Comparison of ENCODE assay signal across 22 cellular contexts in the genomic region with DNA sequence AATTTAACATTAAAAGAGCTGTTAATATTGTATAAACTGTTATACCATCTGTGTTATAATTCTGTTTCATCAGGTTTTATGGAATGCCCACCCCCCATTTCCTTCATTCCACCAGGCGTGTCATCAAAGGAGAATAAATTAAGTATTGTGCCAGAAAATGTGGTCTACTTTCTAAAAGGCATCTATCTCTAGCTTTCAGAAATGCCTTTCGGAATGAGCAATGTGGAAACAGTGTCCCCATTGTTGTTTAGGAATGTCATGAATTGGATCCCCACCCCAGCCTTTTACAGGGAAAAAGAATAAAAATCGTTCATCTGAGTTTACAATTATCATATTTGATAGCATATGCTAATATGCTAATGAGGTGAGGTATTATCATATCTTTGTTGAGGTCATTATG. TPM values are rescaled to one million over a fixed set of nuclear protein-coding genes. Genes with fewer than 3 reads are reported as not detected.
DNase-seq lines count a peak whose midpoint lies in the region; ATAC-seq, FAIRE-seq and TF ChIP-seq lines count a peak whose summit lies in the region.
"Had no signal": no experiment of that assay in that cellular context is flagged by ENCODE, and none has a peak within 500 bp of the region (broad histone marks: within the 10 kb centered on the region; RNA-seq: fewer than 3 reads in every experiment).

No MANE protein-coding gene starts in this region.

- CTCF ChIA-PET in A549 (lab: Yijun Ruan, JAX) (interaction anchor here (0.9 to 1.0 kb wide), 2 partner anchors 10 to 24 kb away, joined by 3 read pairs; no protein-coding TSS in a partner anchor), H1 (lab: Charles Lee; ENCODE audit: partially characterized antibody) (interaction anchor here (1.0 to 1.7 kb wide), 4 partner anchors 9 to 154 kb away, joined by 3 to 4 read pairs (median 3); no protein-coding TSS in a partner anchor)

- no peaks in the 10 kb centered on the region for H3K23me2 ChIP-seq in H1 (ENCODE audit: low read depth, low read length)

- no peaks in the 10 kb centered on the region for H4K20me1 ChIP-seq in H1 (replicated peaks in 1 of 2; ENCODE audit: control insufficient read depth in 1 of 2, insufficient read depth in 2 of 2, low read length in 2 of 2)

- TF ChIP-seq POLR2A in A549 (IDR thresholded peaks at IDR 0.05; ENCODE audit: low read length) = no peak
- TF ChIP-seq POLR2A in H1 (IDR thresholded peaks at IDR 0.05; ENCODE audit: control extremely low read depth in 1 of 2, low read depth in 2 of 2, low read length in 2 of 2) = no peak

- H3K36me3 ChIP-seq in HUES6 (ENCODE audit: control insufficient read depth, insufficient read depth, low read length) (no peaks in the 10 kb centered on the region), H1 (ENCODE audit: control insufficient read depth in 2 of 4, insufficient read depth in 4 of 4, low read length in 3 of 4) (no peaks in the 10 kb centered on the region)

- DNase-seq in A549 (ENCODE audit: low read depth in 1 of 2, low spot score in 1 of 2) = no peak
- no peak for DNase-seq in H1 (ENCODE audit: low read depth in 1 of 2, low spot score in 2 of 2)
- DNase-seq in nephron progenitor cell = no peak
- no peak for DNase-seq in GDM1 (lab: John Stamatoyannopoulos, UW)
- DNase-seq in T-helper 17 cell = no peak
- DNase-seq: 8988T; CD4-positive, alpha-beta memory T cell; DMS79 treated with DMSO at 0.1 percent for 48 hours; GF-D8; KG1; NCI-H146; NCI-H2081; NCI-H774 had no signal

- H3K4me1 Mint-ChIP-seq in nephron progenitor cell (peaks cover 55% of the 10 kb centered on the region), T-helper 17 cell (peaks cover 4% of the 10 kb centered on the region)

- TF ChIP-seq RAD21 in A549 (conservative IDR thresholded peaks at IDR 0.05 in 1 of 2, IDR thresholded peaks at IDR 0.05 in 1 of 2) (no peak), H1 (IDR thresholded peaks at IDR 0.05 in 1 of 2, conservative IDR thresholded peaks at IDR 0.05 in 1 of 2; ENCODE audit: low read depth in 2 of 2, low read length in 2 of 2) (no peak)

- peaks cover 8% of the 10 kb centered on the region for H3K27me3 Mint-ChIP-seq in nephron progenitor cell (ENCODE audit: low read depth, poor library complexity)
- H3K27me3 Mint-ChIP-seq in T-helper 17 cell = peaks cover 8% of the 10 kb centered on the region

- H4K91ac ChIP-seq in H1 (replicated peaks; ENCODE audit: insufficient read length, low read length) = no peak overlapping the region

- H2BK20ac ChIP-seq in H1 (ENCODE audit: low read length) = no peak overlapping the region

- no peak overlapping the region for H3K14ac ChIP-seq in H1 (ENCODE audit: insufficient read length)

- no peak for TF ChIP-seq CTCF in A549 (IDR thresholded peaks at IDR 0.05)
- no peak for TF ChIP-seq CTCF in H1 (IDR thresholded peaks at IDR 0.05; ENCODE audit: control extremely low read depth in 1 of 3, insufficient read depth in 1 of 3, low read depth in 1 of 3, low read length in 3 of 3)
- TF ChIP-seq CTCF in nephron progenitor cell (IDR thresholded peaks at IDR 0.05) = no peak

- ATAC-seq in A549 = no peak
- no peak for ATAC-seq in HG03469 (IDR thresholded peaks at IDR 0.05; ENCODE audit: unreplicated experiment)
- no peak for ATAC-seq in GM18861 (IDR thresholded peaks at IDR 0.05; ENCODE audit: unreplicated experiment)
- ATAC-seq in T-helper 17 cell = no peak
- ATAC-seq: Right ventricle myocardium inferior had no signal

- H3K4me3 Mint-ChIP-seq in nephron progenitor cell (no peak overlapping the region), T-helper 17 cell (no peak overlapping the region)
- H3K4me3 Mint-ChIP-seq: CD4-positive, alpha-beta memory T cell had no signal

- no peak for TF ChIP-seq EP300 in A549 (IDR thresholded peaks at IDR 0.05)
- no peak for TF ChIP-seq EP300 in H1 (IDR thresholded peaks at IDR 0.05; ENCODE audit: borderline replicate concordance in 1 of 2, low read depth in 2 of 2, low read length in 2 of 2)

- peaks cover 5% of the 10 kb centered on the region for H3K9me3 Mint-ChIP-seq in nephron progenitor cell

- H3K4me1 ChIP-seq in A549 = no peaks in the 10 kb centered on the region
- peaks cover 70% of the 10 kb centered on the region for H3K4me1 ChIP-seq in HUES6 (ENCODE audit: control insufficient read depth, insufficient read depth, low read length)
- H3K4me1 ChIP-seq in H1 (replicated peaks in 1 of 4; ENCODE audit: control insufficient read depth in 3 of 4, insufficient read depth in 4 of 4, low read length in 3 of 4) = peaks cover 0 to 24% (median 16%) of the 10 kb centered on the region in 4 experiments; a peak in 4 of 7 replicates

- WGBS in A549 (ENCODE audit: missing lambda C conversion rate) = 34% methylated on average over 3 of the region's 3 CpGs
- 39% methylated on average over 3 of the region's 3 CpGs; no CpG with 5 or more reads in 1 of the 2 experiments for WGBS in H1 (ENCODE audit: extremely low coverage in 1 of 2, insufficient coverage in 1 of 2, insufficient read length in 1 of 2, insufficient replicate concordance in 2 of 2, low coverage in 1 of 2, low lambda C conversion rate in 2 of 2, missing lambda C conversion rate in 1 of 2), 2 experiments

- no peak overlapping the region for H3K4me3 ChIP-seq in A549
- H3K4me3 ChIP-seq in HUES6 (ENCODE audit: low read depth, low read length) = peak overlapping the region; percentile 37
- H3K4me3 ChIP-seq in H1 (ENCODE audit: extremely low read depth in 1 of 4, insufficient read depth in 2 of 4, low read depth in 3 of 4, low read length in 4 of 4) = peak overlapping the region in 1 of 4 experiments; percentile 39; a peak in 1 of 8 replicates
- H3K4me3 ChIP-seq: SK-N-MC had no signal

- no peak overlapping the region for H3K23ac ChIP-seq in H1 (ENCODE audit: insufficient read length)

- no peak overlapping the region for H2AK5ac ChIP-seq in H1 (ENCODE audit: low read depth, low read length)

- H3K79me2 ChIP-seq in H1 (ENCODE audit: control insufficient read depth in 1 of 2, insufficient read depth in 2 of 2, low read length in 2 of 2) = no peaks in the 10 kb centered on the region

- no peak overlapping the region for H3K56ac ChIP-seq in H1 (replicated peaks; ENCODE audit: insufficient read length, low read depth, low read length)

- H3K79me1 ChIP-seq in H1 (ENCODE audit: low read depth, low read length) = no peaks in the 10 kb centered on the region

- H2BK120ac ChIP-seq in H1 (replicated peaks; ENCODE audit: low read depth, low read length) = no peak overlapping the region

- H3K36me3 Mint-ChIP-seq in nephron progenitor cell (ENCODE audit: low read depth) (no peaks in the 10 kb centered on the region), T-helper 17 cell (ENCODE audit: low read depth) (no peaks in the 10 kb centered on the region)
- H3K36me3 Mint-ChIP-seq: CD4-positive, alpha-beta memory T cell had no signal

- POLR2A ChIA-PET in A549 (lab: Yijun Ruan, JAX) = no interaction called here
- POLR2A ChIA-PET in H1 (lab: Charles Lee; ENCODE audit: partially characterized antibody) = interaction anchor here (0.6 to 1.7 kb wide), 4 partner anchors 10 to 195 kb away, joined by 3 to 10 read pairs (median 5); no protein-coding TSS in a partner anchor

- FAIRE-seq in A549 (lab: Jason Lieb, UNC) = peak; percentile 49
- FAIRE-seq in H1 (lab: Jason Lieb, UNC) = no peak
- FAIRE-seq: D721Med had no signal

- H3K4ac ChIP-seq in H1 (replicated peaks; ENCODE audit: insufficient read length, low read depth, low read length) = no peak overlapping the region

- no peak overlapping the region for H4K5ac ChIP-seq in H1 (ENCODE audit: insufficient read length, low read depth, low read length)

- no peak overlapping the region for H3K18ac ChIP-seq in H1 (ENCODE audit: extremely low read depth, low read length)

- no peak overlapping the region for H2AFZ ChIP-seq in H1 (ENCODE audit: low read length)

- H3K4me2 ChIP-seq in A549 (no peak overlapping the region), H1 (ENCODE audit: insufficient read depth in 1 of 2, low read depth in 2 of 2, low read length in 2 of 2) (peak overlapping the region; percentile 36 to 55)

- no peak overlapping the region for H2BK5ac ChIP-seq in H1 (ENCODE audit: low read depth, low read length)

- peaks cover 14% of the 10 kb centered on the region; the same call in 1 of the 2 replicates for H3K27me3 ChIP-seq in HUES6 (ENCODE audit: control insufficient read depth, insufficient read depth, low read length)
- H3K27me3 ChIP-seq in H1 (replicated peaks in 1 of 4; ENCODE audit: control insufficient read depth in 3 of 4, extremely low read depth in 1 of 4, insufficient read depth in 3 of 4, low read length in 3 of 4) = no peaks in the 10 kb centered on the region; a peak in 1 of 7 replicates

- H2BK12ac ChIP-seq in H1 (ENCODE audit: low read depth, low read length) = no peak overlapping the region; the same call in 1 of the 2 replicates

- no peak overlapping the region for H2BK15ac ChIP-seq in H1 (ENCODE audit: low read length)

- H3K9me3 ChIP-seq in A549 (no peaks in the 10 kb centered on the region), HUES6 (ENCODE audit: control insufficient read depth, insufficient read depth, low read depth, low read length) (no peaks in the 10 kb centered on the region), H1 (ENCODE audit: insufficient read depth in 2 of 2, low read depth in 1 of 2, low read length in 1 of 2) (no peaks in the 10 kb centered on the region), T-helper 17 cell (ENCODE audit: control insufficient read depth, low read length, poor library complexity, severe bottlenecking) (no peaks in the 10 kb centered on the region)

- no peak overlapping the region for H3K9ac ChIP-seq in HUES6 (ENCODE audit: low read length)
- H3K9ac ChIP-seq in H1 (replicated peaks in 1 of 4; ENCODE audit: extremely low read depth in 1 of 4, low read depth in 3 of 4, low read length in 3 of 4) = no peak overlapping the region

- no peak overlapping the region for H4K8ac ChIP-seq in H1 (ENCODE audit: extremely low read depth, insufficient read depth, low read length)

- peak overlapping the region; percentile 68 for H3K27ac Mint-ChIP-seq in nephron progenitor cell
- no peak overlapping the region for H3K27ac Mint-ChIP-seq in T-helper 17 cell
- H3K27ac Mint-ChIP-seq: CD4-positive, alpha-beta memory T cell had no signal

- no peak overlapping the region for H3K27ac ChIP-seq in A549
- peak overlapping the region; percentile 58; the same call in 1 of the 2 replicates for H3K27ac ChIP-seq in HUES6 (ENCODE audit: low read depth, low read length)
- no peak overlapping the region for H3K27ac ChIP-seq in H1 (ENCODE audit: low read depth, low read length)
- H3K27ac ChIP-seq: HL-60, SK-N-MC had no signal

RNA-seq across cellular contexts. Expression of a gene that starts 56.4 kb away (rescaled TPM):
- polyA plus RNA-seq in A549 (2011; rRNA removed) (0.09 TPM in 1 of 2 replicates, not detected in the other), A549 (2017; fragmentation: RNase III; extraction: RNeasy Plus Mini Kit Qiagen cat#74134 plus additional on column Dnase treatment) (0.07 TPM in 1 of 3 replicates, not detected in the others), H1 (2011; rRNA removed) (0.46 and 0.92 TPM in 2 replicates)
- polyA plus RNA-seq in A549 (2012; cell fraction: cytosol; rRNA removed) = not detected in 2 replicates
- polyA plus RNA-seq in A549 (2012; cell fraction: nucleus; rRNA removed) = not detected in 2 replicates
- not detected in 2 replicates for polyA minus RNA-seq in A549 (2011; rRNA and poly(A)+ RNA removed)
- 2.4 and 2.6 TPM in 2 replicates for total RNA-seq in H1 (2021; fragmentation: NEBNext Ultra II Directional; extraction: Animal tissue kit (Norgen Biotek cat#: 25700))
- polyA plus RNA-seq in H1 (2011; cell fraction: cytosol; rRNA removed) = 1.8 TPM
- 0.23 TPM for polyA plus RNA-seq in H1 (2011; cell fraction: nucleus; rRNA removed)
- 1.4 to 3.9 TPM (median 1.8 TPM) in 4 replicates for polyA plus RNA-seq in H1 (2012, experiment 1 of 2)
- polyA plus RNA-seq in H1 (2012, experiment 2 of 2) = 0.14 TPM
- polyA plus RNA-seq in H1 (2013, experiment 1 of 2) = 3.4 TPM
- polyA plus RNA-seq in H1 (2013, experiment 2 of 2) = 3.6 TPM
- 0.22 and 0.28 TPM in 2 replicates for polyA minus RNA-seq in H1 (2011; rRNA and poly(A)+ RNA removed)
- polyA minus RNA-seq in H1 (2011; cell fraction: cytosol; rRNA and poly(A)+ RNA removed) = 0.88 TPM
- polyA minus RNA-seq in H1 (2011; cell fraction: nucleus; rRNA and poly(A)+ RNA removed) = 1.6 TPM
- not detected for total RNA-seq in T-helper 17 cell
- total RNA-seq: CD4-positive, alpha-beta memory T cell; NCI-H460; Right ventricle myocardium inferior had no signal
- polyA plus RNA-seq: BJ; CD4-positive, alpha-beta memory T cell had no signal
